Comparison of ENCODE assay signal across 11 cellular contexts in genomic region chr15:63481105-63481810, GRCh38. TPM values are rescaled to one million over a fixed set of nuclear protein-coding genes. Genes with fewer than 3 reads are reported as not detected.
DNase-seq lines count a peak whose midpoint lies in the region; ATAC-seq and TF ChIP-seq lines count a peak whose summit lies in the region.
"Had no signal": no experiment of that assay in that cellular context is flagged by ENCODE, and none has a peak within 500 bp of the region (broad histone marks: within the 10 kb centered on the region; RNA-seq: fewer than 3 reads in every experiment).

No MANE protein-coding gene starts in this region.

- H3K4me1 ChIP-seq in DOHH2 (ENCODE audit: control insufficient read depth, low read length) (peaks cover 53% of the 10 kb centered on the region), ovary (ENCODE audit: insufficient read depth) (peaks cover 6% of the 10 kb centered on the region)
- H3K4me1 ChIP-seq: testis had no signal

- no peaks in the 10 kb centered on the region for H4K20me1 ChIP-seq in DOHH2 (ENCODE audit: control insufficient read depth, insufficient read depth, low read depth, low read length)

- H3K79me2 ChIP-seq in DOHH2 (ENCODE audit: control insufficient read depth, low read length): no peaks in the 10 kb centered on the region

- no peaks in the 10 kb centered on the region for H3K9me2 ChIP-seq in DOHH2 (replicated peaks; ENCODE audit: control insufficient read depth, low read length)

- 82 to 98% (median 95%) methylated on average over 3 of the region's 3 CpGs for WGBS in ovary, 3 donors

- H3F3A ChIP-seq in DOHH2 (ENCODE audit: control insufficient read depth, insufficient read depth): peaks cover 4% of the 10 kb centered on the region; the same call in 1 of the 2 replicates

- no peak for TF ChIP-seq CTCF in DOHH2 (IDR thresholded peaks at IDR 0.05; ENCODE audit: low read depth, low read length, poor library complexity, severe bottlenecking)
- no peak for TF ChIP-seq CTCF in ovary (IDR thresholded peaks at IDR 0.05)

- H3K27me3 ChIP-seq in DOHH2 (ENCODE audit: control insufficient read depth, low read length) (no peaks in the 10 kb centered on the region), ovary (no peaks in the 10 kb centered on the region)
- H3K27me3 ChIP-seq: esophagus muscularis mucosa, testis had no signal

- H3K36me3 ChIP-seq in DOHH2 (ENCODE audit: control insufficient read depth, low read length) (no peaks in the 10 kb centered on the region), ovary (no peaks in the 10 kb centered on the region)
- H3K36me3 ChIP-seq: esophagus muscularis mucosa had no signal

- peak overlapping the region; percentile 54; the same call in 1 of the 2 replicates for H3K4me2 ChIP-seq in DOHH2 (ENCODE audit: low read length)

- H3K4me3 Mint-ChIP-seq in activated T-helper 17 cell treated with anti-CD3 and anti-CD28 coated beads, Interleukin-2, amount 50 U/mL, for 72 hours: peak overlapping the region; percentile 65

- H3K4me1 Mint-ChIP-seq in activated T-helper 17 cell treated with anti-CD3 and anti-CD28 coated beads, Interleukin-2, amount 50 U/mL, for 72 hours: peaks cover 31% of the 10 kb centered on the region

- no peaks in the 10 kb centered on the region for H3K27me3 Mint-ChIP-seq in activated T-helper 17 cell treated with anti-CD3 and anti-CD28 coated beads, Interleukin-2, amount 50 U/mL, for 72 hours

- ATAC-seq in HG02610 (IDR thresholded peaks at IDR 0.05; ENCODE audit: unreplicated experiment) (peak; percentile 45), left colon (peak; percentile 20), HG03280 (IDR thresholded peaks at IDR 0.05; ENCODE audit: unreplicated experiment) (no peak)
- ATAC-seq in activated T-helper 17 cell treated with anti-CD3 and anti-CD28 coated beads, Interleukin-2, amount 50 U/mL, for 72 hours (replicated peaks): peak; percentile 78

- H3K4me3 ChIP-seq in DOHH2 (ENCODE audit: low read length): no peak overlapping the region
- no peak overlapping the region for H3K4me3 ChIP-seq in ovary
- H3K4me3 ChIP-seq: esophagus muscularis mucosa, testis had no signal

- peak overlapping the region; percentile 92 for H3K27ac Mint-ChIP-seq in activated T-helper 17 cell treated with anti-CD3 and anti-CD28 coated beads, Interleukin-2, amount 50 U/mL, for 72 hours

- H3K9me3 ChIP-seq in DOHH2 (ENCODE audit: control insufficient read depth, insufficient read depth, low read length) (no peaks in the 10 kb centered on the region), ovary (no peaks in the 10 kb centered on the region)
- H3K9me3 ChIP-seq: esophagus muscularis mucosa, testis had no signal

- intact Hi-C loops in left colon (cut with DNase I, micrococcal nuclease) (no loop called here), ovary (cut with DNase I) (no loop called here)

- no peak for DNase-seq in left colon
- DNase-seq in ovary: no peak
- DNase-seq in NCI-H510A treated with DMSO at 0.1 percent for 48 hours (lab: John Stamatoyannopoulos, UW): no peak
- DNase-seq: activated gamma-delta T cell, NCI-H1417, testis had no signal

- no peaks in the 10 kb centered on the region for H3K36me3 Mint-ChIP-seq in activated T-helper 17 cell treated with anti-CD3 and anti-CD28 coated beads, Interleukin-2, amount 50 U/mL, for 72 hours (ENCODE audit: low read depth)

- TF ChIP-seq POLR2A in ovary (IDR thresholded peaks at IDR 0.05): no peak

- TF ChIP-seq EP300 in ovary (IDR thresholded peaks at IDR 0.05): no peak

- H3K9me3 Mint-ChIP-seq in activated T-helper 17 cell treated with anti-CD3 and anti-CD28 coated beads, Interleukin-2, amount 50 U/mL, for 72 hours: no peaks in the 10 kb centered on the region

- no peak overlapping the region for H3K27ac ChIP-seq in DOHH2 (ENCODE audit: low read depth, low read length)
- H3K27ac ChIP-seq in ovary: no peak overlapping the region
- H3K27ac ChIP-seq: esophagus muscularis mucosa, testis had no signal

RNA-seq across cellular contexts. Expression of gene USP3, which starts 23.1 kb away (rescaled TPM):
- 100 to 1,000 TPM in 1 of 2 donors, 10 to 100 TPM in 1; 60.9 to 102 TPM for total RNA-seq in activated T-helper 17 cell treated with anti-CD3 and anti-CD28 coated beads, Interleukin-2, amount 50 U/mL, for 72 hours
- total RNA-seq in left colon (10 to 100 TPM; 74.7 to 79.9 TPM), ovary (10 to 100 TPM; 41.5 to 76.0 (median 62.9) TPM)
- polyA plus RNA-seq in ovary: 10 to 100 TPM; 21.1 to 35.9 TPM
